In genomic region chr20:40861427-40862008, GRCh38 we compare ENCODE assay signal across 24 cellular contexts.
"Had no signal": no experiment of that assay in that cellular context is flagged by ENCODE, and none has a peak within 500 bp of the region (broad histone marks: within the 10 kb centered on the region; RNA-seq: fewer than 3 reads in every experiment).

No MANE protein-coding gene starts in this region.

- H3K9me3 ChIP-seq: colonic mucosa, esophagus squamous epithelium, gastrocnemius medialis, heart right ventricle, left lung, lower lobe of right lung, mucosa of descending colon had no signal

- H3K4me3 ChIP-seq: colonic mucosa, esophagus squamous epithelium, gastrocnemius medialis, heart right ventricle, left lung, lower lobe of right lung, mucosa of descending colon had no signal

- H3K36me3 Mint-ChIP-seq: mesothelial cell of epicardium, naive B cell had no signal

- H3K9me3 Mint-ChIP-seq: dendritic cell treated with granulocyte-macrophage colony-stimulating factor and Interleukin-4, amounts not matched to agents 40 ng/mL and 50 ng/mL, for 4 days; effector memory CD8-positive, alpha-beta T cell; endodermal cell; mesothelial cell of epicardium; naive B cell had no signal

- H3K27ac Mint-ChIP-seq: dendritic cell treated with granulocyte-macrophage colony-stimulating factor and Interleukin-4, amounts not matched to agents 40 ng/mL and 50 ng/mL, for 4 days; effector memory CD8-positive, alpha-beta T cell; endodermal cell; naive B cell had no signal

- H3K27me3 Mint-ChIP-seq: dendritic cell treated with granulocyte-macrophage colony-stimulating factor and Interleukin-4, amounts not matched to agents 40 ng/mL and 50 ng/mL, for 4 days; naive B cell had no signal

- H3K4me3 Mint-ChIP-seq: dendritic cell treated with granulocyte-macrophage colony-stimulating factor and Interleukin-4, amounts not matched to agents 40 ng/mL and 50 ng/mL, for 4 days; effector memory CD8-positive, alpha-beta T cell; endodermal cell; mesothelial cell of epicardium; naive B cell had no signal

- ATAC-seq: effector memory CD8-positive, alpha-beta T cell; heart right ventricle; left cardiac atrium; left ventricle myocardium superior; lower lobe of right lung; mucosa of descending colon had no signal

- H3K4me1 Mint-ChIP-seq: naive B cell had no signal

- H3K4me1 ChIP-seq: colonic mucosa, left lung, lower lobe of right lung had no signal

- H3K27ac ChIP-seq: colonic mucosa, epithelial cell of prostate, esophagus squamous epithelium, gastrocnemius medialis, heart right ventricle, left lung, lower lobe of right lung had no signal

- H3K27me3 ChIP-seq: colonic mucosa, esophagus squamous epithelium, gastrocnemius medialis, left lung had no signal

- H3K36me3 ChIP-seq: colonic mucosa, esophagus squamous epithelium, gastrocnemius medialis, heart right ventricle, left lung, lower lobe of right lung had no signal

- DNase-seq: colonic mucosa; cortex of kidney; effector CD8-positive, alpha-beta T cell; effector memory CD8-positive, alpha-beta T cell; endodermal cell; erythroblast; esophagus squamous epithelium; foreskin fibroblast; foreskin melanocyte; gastrocnemius medialis; glutamatergic neuron; head of caudate nucleus; heart right ventricle; hippocampal formation; left cardiac atrium; left lung; left ventricle myocardium superior; lower lobe of right lung; mesenchymal stem cell; mucosa of descending colon; naive B cell had no signal
